ENCODE assay signal across 8 cellular contexts in the genomic region with DNA sequence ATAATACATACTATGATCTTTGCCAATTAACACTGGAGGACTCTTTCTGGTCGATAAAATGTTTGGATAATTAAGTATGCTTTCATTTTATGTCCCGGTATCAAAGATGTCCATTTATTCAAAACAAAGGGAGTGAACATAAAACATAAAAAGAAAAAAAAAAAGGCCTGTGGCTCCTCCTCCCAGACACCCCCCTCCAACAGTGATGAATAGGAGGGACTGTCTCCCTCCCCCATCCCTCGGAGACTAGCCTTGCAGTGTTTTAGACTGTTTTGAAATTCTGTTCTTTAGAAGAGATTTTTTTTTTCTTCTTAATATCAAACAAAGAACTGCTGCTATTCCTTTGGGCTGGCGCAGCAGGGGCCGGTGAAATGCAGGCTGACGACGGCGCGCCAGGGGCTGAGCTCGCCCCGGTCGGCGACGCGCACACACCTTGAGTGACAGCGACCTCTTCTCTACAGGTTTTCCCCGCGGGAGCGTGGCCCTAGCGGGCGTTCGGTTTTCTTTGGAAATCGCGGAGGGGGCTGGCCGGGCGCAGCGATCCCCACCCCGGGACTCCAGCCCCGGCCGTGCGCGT.
DNase-seq lines count a peak whose midpoint lies in the region; ATAC-seq and TF ChIP-seq lines count a peak whose summit lies in the region.

A gene with protein sequence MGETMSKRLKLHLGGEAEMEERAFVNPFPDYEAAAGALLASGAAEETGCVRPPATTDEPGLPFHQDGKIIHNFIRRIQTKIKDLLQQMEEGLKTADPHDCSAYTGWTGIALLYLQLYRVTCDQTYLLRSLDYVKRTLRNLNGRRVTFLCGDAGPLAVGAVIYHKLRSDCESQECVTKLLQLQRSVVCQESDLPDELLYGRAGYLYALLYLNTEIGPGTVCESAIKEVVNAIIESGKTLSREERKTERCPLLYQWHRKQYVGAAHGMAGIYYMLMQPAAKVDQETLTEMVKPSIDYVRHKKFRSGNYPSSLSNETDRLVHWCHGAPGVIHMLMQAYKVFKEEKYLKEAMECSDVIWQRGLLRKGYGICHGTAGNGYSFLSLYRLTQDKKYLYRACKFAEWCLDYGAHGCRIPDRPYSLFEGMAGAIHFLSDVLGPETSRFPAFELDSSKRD (plus strand): TSS at position 235 of the 577 bp plus-strand sequence. CDS start 689 bp downstream, outside the sequence.

- intact Hi-C loops in head of caudate nucleus (cut with DNase I) (loop anchor here (5.0 to 10.0 kb wide), 3 partner anchors 47 to 600 kb away; no protein-coding TSS in a partner anchor), posterior cingulate gyrus (cut with DNase I) (loop anchor here (2.0 to 10.0 kb wide), 4 partner anchors 52 to 603 kb away; no protein-coding TSS in a partner anchor)

- H3K4me3 ChIP-seq in AG09309 (ENCODE audit: control insufficient read depth, low read depth, low read length), result peak within 1 kb of the TSS; percentile 82

- DNase-seq in AG09309 (ENCODE audit: low read depth) (no peak), NCI-H510A treated with DMSO at 0.1 percent for 48 hours (lab: John Stamatoyannopoulos, UW) (peak; percentile 78), head of caudate nucleus (peak in 34 of 42 donors; percentile 20 to 77 (median 60)), posterior cingulate gyrus (peak in 6 of 10 donors; percentile 34 to 84 (median 54)), middle frontal gyrus (ENCODE audit: extremely low spot score, low spot score) (no peak)
- peak; percentile 52 for DNase-seq in activated naive CD4-positive, alpha-beta T cell treated with anti-CD3 and anti-CD28 coated beads, Interleukin-2, amount 50 U/mL, for 16 hours

- TF ChIP-seq CTCF in AG09309 (IDR thresholded peaks at IDR 0.05; ENCODE audit: control insufficient read depth, insufficient read depth, low read depth, low read length, missing control alignments), result no peak

- ATAC-seq in GM18873 (IDR thresholded peaks at IDR 0.05; ENCODE audit: low FRiP score, unreplicated experiment), result peak; percentile 27
- peak; percentile 31 for ATAC-seq in HG03103 (IDR thresholded peaks at IDR 0.05; ENCODE audit: low read depth, unreplicated experiment)

Comparison
In these comparisons a context has a peak if more than half of its experiments do, and no peak if none do; other contexts are left out.
1. DNase-seq: peak in NCI-H510A treated with DMSO at 0.1 percent for 48 hours (single experiment), activated naive CD4-positive, alpha-beta T cell treated with anti-CD3 and anti-CD28 coated beads, Interleukin-2, amount 50 U/mL, for 16 hours (single experiment), head of caudate nucleus (34 of 42) and posterior cingulate gyrus (6 of 10); none in AG09309 (single experiment) and middle frontal gyrus (single experiment).